Comparison of ENCODE assay signal across 8 cellular contexts in genomic region chr5:143402464-143403356, GRCh38. TPM values are rescaled to one million over a fixed set of nuclear protein-coding genes. Genes with fewer than 3 reads are reported as not detected.
DNase-seq lines count a peak whose midpoint lies in the region; ATAC-seq and TF ChIP-seq lines count a peak whose summit lies in the region.

No MANE protein-coding gene starts in this region.

- peaks cover 0 to 3% (median 0%) of the 10 kb centered on the region in 8 donors for H3K9me3 Mint-ChIP-seq in CD4-positive, alpha-beta memory T cell
- H3K9me3 Mint-ChIP-seq in activated naive CD8-positive, alpha-beta T cell treated with anti-CD3 and anti-CD28 coated beads for 36 hours: no peaks in the 10 kb centered on the region

- H3K4me3 Mint-ChIP-seq in CD4-positive, alpha-beta memory T cell: peak overlapping the region; percentile 85 to 97 (median 94)
- H3K4me3 Mint-ChIP-seq in activated naive CD8-positive, alpha-beta T cell treated with anti-CD3 and anti-CD28 coated beads for 36 hours: peak overlapping the region; percentile 86

- peaks cover 49% of the 10 kb centered on the region for H3K4me1 ChIP-seq in CD4-positive, alpha-beta memory T cell (ENCODE audit: insufficient read depth, low read length)
- no peaks in the 10 kb centered on the region for H3K4me1 ChIP-seq in cardiac muscle cell (ENCODE audit: low read depth)
- H3K4me1 ChIP-seq in osteoblast (ENCODE audit: insufficient read depth, low read length): peaks cover 5% of the 10 kb centered on the region
- H3K4me1 ChIP-seq in upper lobe of right lung: peaks cover 23% of the 10 kb centered on the region

- peak overlapping the region; percentile 87 to 100 (median 92) for H3K27ac Mint-ChIP-seq in CD4-positive, alpha-beta memory T cell
- H3K27ac Mint-ChIP-seq in activated naive CD8-positive, alpha-beta T cell treated with anti-CD3 and anti-CD28 coated beads for 36 hours: peak overlapping the region; percentile 86

- peak overlapping the region; percentile 82 for H3K4me2 ChIP-seq in osteoblast (ENCODE audit: insufficient read depth, low read length)

- H3K27me3 ChIP-seq in CD4-positive, alpha-beta memory T cell (ENCODE audit: insufficient read depth, low read length): no peaks in the 10 kb centered on the region
- H3K27me3 ChIP-seq in cardiac muscle cell (peaks cover 20% of the 10 kb centered on the region), osteoblast (ENCODE audit: insufficient read depth, low read length) (no peaks in the 10 kb centered on the region), upper lobe of right lung (no peaks in the 10 kb centered on the region)

- H3K4me1 Mint-ChIP-seq in CD4-positive, alpha-beta memory T cell: peaks cover 36 to 57% (median 46%) of the 10 kb centered on the region in 4 donors
- H3K4me1 Mint-ChIP-seq in activated naive CD8-positive, alpha-beta T cell treated with anti-CD3 and anti-CD28 coated beads for 36 hours: peaks cover 49% of the 10 kb centered on the region

- intact Hi-C loops in CD4-positive, alpha-beta memory T cell (cut with micrococcal nuclease): loop anchor here (1.0 to 5.0 kb wide), 5 partner anchors 47 to 768 kb away; partner anchors contain the start of genes KCTD16 and YIPF5
- intact Hi-C loops in upper lobe of right lung (cut with DNase I): no loop called here

- peak overlapping the region; percentile 69 to 77 for H3K4me3 ChIP-seq in CD4-positive, alpha-beta memory T cell (ENCODE audit: low read length in 2 of 2)
- H3K4me3 ChIP-seq in cardiac muscle cell (peak overlapping the region; percentile 83), osteoblast (ENCODE audit: insufficient read depth, low read length) (peak overlapping the region; percentile 80), upper lobe of right lung (peak overlapping the region; percentile 91)

- DNase-seq in CD4-positive, alpha-beta memory T cell: peak; percentile 35 to 77 (median 41)
- DNase-seq in activated naive CD8-positive, alpha-beta T cell treated with anti-CD3 and anti-CD28 coated beads for 36 hours: peak; percentile 61
- peak; percentile 56 to 65 for DNase-seq in cardiac muscle cell (ENCODE audit: low read depth in 1 of 2, low spot score in 1 of 2)
- no peak for DNase-seq in osteoblast (ENCODE audit: insufficient read length, low spot score, missing footprints)
- peak; percentile 84 for DNase-seq in upper lobe of right lung
- no peak for DNase-seq in DMS153 (lab: John Stamatoyannopoulos, UW)

- H3K27me3 Mint-ChIP-seq in CD4-positive, alpha-beta memory T cell: no peaks in the 10 kb centered on the region
- H3K27me3 Mint-ChIP-seq in activated naive CD8-positive, alpha-beta T cell treated with anti-CD3 and anti-CD28 coated beads for 36 hours: peaks cover 2% of the 10 kb centered on the region

- H2AFZ ChIP-seq in osteoblast (ENCODE audit: low read length): no peak overlapping the region

- POLR2A ChIA-PET in CD4-positive, alpha-beta memory T cell (lab: Charles Lee; ENCODE audit: partially characterized antibody): interaction anchor here (0.6 to 5.1 kb wide), 33 partner anchors 8 to 1307 kb away, joined by 3 to 250 read pairs (median 8); partner anchors contain the start of genes ARHGAP26, KCTD16 and YIPF5

- H3K27ac ChIP-seq in CD4-positive, alpha-beta memory T cell (ENCODE audit: low read depth, low read length): peak overlapping the region; percentile 88
- no peak overlapping the region for H3K27ac ChIP-seq in cardiac muscle cell
- H3K27ac ChIP-seq in osteoblast (ENCODE audit: low read depth, low read length): peak overlapping the region; percentile 89
- H3K27ac ChIP-seq in upper lobe of right lung: peak overlapping the region; percentile 100

- H3K36me3 ChIP-seq in CD4-positive, alpha-beta memory T cell (ENCODE audit: insufficient read depth, low read length): peaks cover 9% of the 10 kb centered on the region
- H3K36me3 ChIP-seq in cardiac muscle cell: no peaks in the 10 kb centered on the region
- H3K36me3 ChIP-seq in osteoblast (ENCODE audit: insufficient read depth, low read length): peaks cover 12% of the 10 kb centered on the region
- H3K36me3 ChIP-seq in upper lobe of right lung: peaks cover 13% of the 10 kb centered on the region

- CTCF ChIA-PET in CD4-positive, alpha-beta memory T cell (lab: Charles Lee; ENCODE audit: partially characterized antibody): interaction anchor here (0.7 to 3.0 kb wide), 23 partner anchors 9 to 790 kb away, joined by 3 to 64 read pairs (median 5); partner anchors contain the start of genes ARHGAP26, KCTD16 and YIPF5

- no peaks in the 10 kb centered on the region for H3K9me3 ChIP-seq in CD4-positive, alpha-beta memory T cell (ENCODE audit: control insufficient read depth in 1 of 2, low read length in 2 of 2)
- H3K9me3 ChIP-seq in cardiac muscle cell (ENCODE audit: low read depth): no peaks in the 10 kb centered on the region
- no peaks in the 10 kb centered on the region for H3K9me3 ChIP-seq in osteoblast (ENCODE audit: low read depth, low read length)
- no peaks in the 10 kb centered on the region for H3K9me3 ChIP-seq in upper lobe of right lung

- TF ChIP-seq CTCF in cardiac muscle cell (IDR thresholded peaks at IDR 0.05; ENCODE audit: low read depth, low read length) (no peak), osteoblast (IDR thresholded peaks at IDR 0.05; ENCODE audit: extremely low read depth, low read depth, low read length) (no peak), upper lobe of right lung (IDR thresholded peaks at IDR 0.05) (peak; percentile 4)

- H3K36me3 Mint-ChIP-seq in CD4-positive, alpha-beta memory T cell: peaks cover 25 to 52% of the 10 kb centered on the region in 2 donors
- peaks cover 42% of the 10 kb centered on the region for H3K36me3 Mint-ChIP-seq in activated naive CD8-positive, alpha-beta T cell treated with anti-CD3 and anti-CD28 coated beads for 36 hours

- peaks cover 20% of the 10 kb centered on the region for H4K20me1 ChIP-seq in osteoblast (ENCODE audit: insufficient read depth, low read length)

- H3K79me2 ChIP-seq in osteoblast (ENCODE audit: insufficient read depth, low read length): peaks cover 58% of the 10 kb centered on the region

- ATAC-seq in HG03571 (IDR thresholded peaks at IDR 0.05; ENCODE audit: unreplicated experiment): peak; percentile 0
- ATAC-seq in SK-N-SH treated with all-trans-retinoic acid at 6 μM for 48 hours: peak; percentile 19
- peak; percentile 38 for ATAC-seq in upper lobe of right lung

TF ChIP-seq in SK-N-SH treated with all-trans-retinoic acid at 6 μM for 48 hours, 23 proteins besides CTCF, POLR2A, EP300 and RAD21:
- no peak for TF ChIP-seq TOX (CRISPR knock-in tag; IDR thresholded peaks at IDR 0.05; ENCODE audit: borderline replicate concordance)
- no peak for TF ChIP-seq CSDC2 (CRISPR knock-in tag; IDR thresholded peaks at IDR 0.05)
- TF ChIP-seq SNAI2 (CRISPR knock-in tag; IDR thresholded peaks at IDR 0.05): no peak
- TF ChIP-seq GLIS3 (CRISPR knock-in tag; IDR thresholded peaks at IDR 0.05): no peak
- TF ChIP-seq, protein P1, sequence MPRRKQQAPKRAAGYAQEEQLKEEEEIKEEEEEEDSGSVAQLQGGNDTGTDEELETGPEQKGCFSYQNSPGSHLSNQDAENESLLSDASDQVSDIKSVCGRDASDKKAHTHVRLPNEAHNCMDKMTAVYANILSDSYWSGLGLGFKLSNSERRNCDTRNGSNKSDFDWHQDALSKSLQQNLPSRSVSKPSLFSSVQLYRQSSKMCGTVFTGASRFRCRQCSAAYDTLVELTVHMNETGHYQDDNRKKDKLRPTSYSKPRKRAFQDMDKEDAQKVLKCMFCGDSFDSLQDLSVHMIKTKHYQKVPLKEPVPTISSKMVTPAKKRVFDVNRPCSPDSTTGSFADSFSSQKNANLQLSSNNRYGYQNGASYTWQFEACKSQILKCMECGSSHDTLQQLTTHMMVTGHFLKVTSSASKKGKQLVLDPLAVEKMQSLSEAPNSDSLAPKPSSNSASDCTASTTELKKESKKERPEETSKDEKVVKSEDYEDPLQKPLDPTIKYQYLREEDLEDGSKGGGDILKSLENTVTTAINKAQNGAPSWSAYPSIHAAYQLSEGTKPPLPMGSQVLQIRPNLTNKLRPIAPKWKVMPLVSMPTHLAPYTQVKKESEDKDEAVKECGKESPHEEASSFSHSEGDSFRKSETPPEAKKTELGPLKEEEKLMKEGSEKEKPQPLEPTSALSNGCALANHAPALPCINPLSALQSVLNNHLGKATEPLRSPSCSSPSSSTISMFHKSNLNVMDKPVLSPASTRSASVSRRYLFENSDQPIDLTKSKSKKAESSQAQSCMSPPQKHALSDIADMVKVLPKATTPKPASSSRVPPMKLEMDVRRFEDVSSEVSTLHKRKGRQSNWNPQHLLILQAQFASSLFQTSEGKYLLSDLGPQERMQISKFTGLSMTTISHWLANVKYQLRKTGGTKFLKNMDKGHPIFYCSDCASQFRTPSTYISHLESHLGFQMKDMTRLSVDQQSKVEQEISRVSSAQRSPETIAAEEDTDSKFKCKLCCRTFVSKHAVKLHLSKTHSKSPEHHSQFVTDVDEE (CRISPR knock-in tag; IDR thresholded peaks at IDR 0.05): no peak
- TF ChIP-seq RARB (CRISPR knock-in tag; IDR thresholded peaks at IDR 0.05): no peak
- TF ChIP-seq ZNF565 (CRISPR knock-in tag; conservative IDR thresholded peaks at IDR 0.05; ENCODE audit: low read depth): no peak
- no peak for TF ChIP-seq ZC3H10 (CRISPR knock-in tag; IDR thresholded peaks at IDR 0.05)
- TF ChIP-seq, protein P2, sequence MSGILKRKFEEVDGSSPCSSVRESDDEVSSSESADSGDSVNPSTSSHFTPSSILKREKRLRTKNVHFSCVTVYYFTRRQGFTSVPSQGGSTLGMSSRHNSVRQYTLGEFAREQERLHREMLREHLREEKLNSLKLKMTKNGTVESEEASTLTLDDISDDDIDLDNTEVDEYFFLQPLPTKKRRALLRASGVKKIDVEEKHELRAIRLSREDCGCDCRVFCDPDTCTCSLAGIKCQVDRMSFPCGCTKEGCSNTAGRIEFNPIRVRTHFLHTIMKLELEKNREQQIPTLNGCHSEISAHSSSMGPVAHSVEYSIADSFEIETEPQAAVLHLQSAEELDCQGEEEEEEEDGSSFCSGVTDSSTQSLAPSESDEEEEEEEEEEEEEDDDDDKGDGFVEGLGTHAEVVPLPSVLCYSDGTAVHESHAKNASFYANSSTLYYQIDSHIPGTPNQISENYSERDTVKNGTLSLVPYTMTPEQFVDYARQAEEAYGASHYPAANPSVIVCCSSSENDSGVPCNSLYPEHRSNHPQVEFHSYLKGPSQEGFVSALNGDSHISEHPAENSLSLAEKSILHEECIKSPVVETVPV (CRISPR knock-in tag; IDR thresholded peaks at IDR 0.05): no peak
- no peak for TF ChIP-seq ZNF8 (CRISPR knock-in tag; IDR thresholded peaks at IDR 0.05)
TF ChIP-seq in SK-N-SH treated with all-trans-retinoic acid at 6 μM for 48 hours: peak in this region for 0.

RNA-seq across cellular contexts. Expression of gene NR3C1, which starts 0.8 kb away (rescaled TPM):
- 100 to 1,000 TPM; 161 to 164 TPM for total RNA-seq in CD4-positive, alpha-beta memory T cell
- 100 to 1,000 TPM in 1 of 2 donors, 10 to 100 TPM in 1; 92.0 to 125 TPM for polyA plus RNA-seq in CD4-positive, alpha-beta memory T cell
- total RNA-seq in activated naive CD8-positive, alpha-beta T cell treated with anti-CD3 and anti-CD28 coated beads for 36 hours: 10 to 100 TPM; 51.2 to 54.0 TPM
- total RNA-seq in cardiac muscle cell: 7.4 and 9.7 TPM in 2 replicates
- polyA plus RNA-seq in cardiac muscle cell: 9.4 and 16.5 TPM in 2 replicates
- 113 and 119 TPM in 2 replicates for total RNA-seq in osteoblast
- 101 TPM for total RNA-seq in upper lobe of right lung

Comparison
In these comparisons a context has a peak if more than half of its experiments do, and no peak if none do; other contexts are left out.
1. DNase-seq: peak in CD4-positive, alpha-beta memory T cell (5 of 5), activated naive CD8-positive, alpha-beta T cell treated with anti-CD3 and anti-CD28 coated beads for 36 hours (single experiment), cardiac muscle cell (2 of 2) and upper lobe of right lung (single experiment); none in osteoblast (single experiment) and DMS153 (single experiment).
2. Peak in every context shown above with its lines, with median percentiles within 50 percentile points of each other: H3K4me3 ChIP-seq and ATAC-seq.